ENCODE assay signal across 17 cellular contexts in the genomic region with DNA sequence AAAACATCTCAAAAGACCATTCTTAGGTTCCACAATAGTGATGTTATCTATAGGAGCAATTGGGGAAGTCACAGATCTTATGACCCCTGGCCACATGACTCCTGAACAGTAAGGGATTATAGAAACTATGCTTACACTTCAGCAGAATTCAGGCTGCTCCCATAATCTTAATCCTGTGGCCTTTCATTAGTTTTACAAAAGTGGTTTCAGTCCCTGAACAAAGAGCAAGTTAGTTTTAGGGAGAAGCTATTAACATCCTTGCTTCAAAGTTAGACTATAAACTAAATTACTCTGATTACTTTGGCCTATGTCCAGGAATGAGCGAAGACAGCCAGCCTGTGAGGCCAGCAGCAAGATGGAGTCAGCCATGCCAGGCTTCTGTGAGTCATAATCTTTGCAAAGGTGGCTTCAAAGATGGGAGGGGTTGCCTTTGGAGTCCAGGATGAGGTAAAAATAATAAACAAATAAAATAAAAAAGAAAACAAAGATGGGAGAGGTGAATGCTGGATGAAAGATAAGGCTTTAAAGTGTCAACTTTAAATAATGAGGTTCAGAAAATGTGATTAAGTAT.
DNase-seq lines count a peak whose midpoint lies in the region; ATAC-seq and TF ChIP-seq lines count a peak whose summit lies in the region.
"Had no signal": no experiment of that assay in that cellular context is flagged by ENCODE, and none has a peak within 500 bp of the region (broad histone marks: within the 10 kb centered on the region; RNA-seq: fewer than 3 reads in every experiment).

No MANE protein-coding gene starts in this region.

- H3K9me3 ChIP-seq in fibroblast of lung (ENCODE audit: control insufficient read depth, insufficient read depth, low read depth, low read length) = no peaks in the 10 kb centered on the region

- H4K20me1 ChIP-seq in fibroblast of lung (ENCODE audit: control insufficient read depth, extremely low read depth, insufficient read depth, low read length) = no peaks in the 10 kb centered on the region
- H4K20me1 ChIP-seq: BLaER1 had no signal

- no peak overlapping the region for H3K4me2 ChIP-seq in fibroblast of lung (ENCODE audit: extremely low read depth, insufficient read depth, low read length)
- H3K4me2 ChIP-seq: BLaER1 had no signal

- ATAC-seq in HG02623 (IDR thresholded peaks at IDR 0.05; ENCODE audit: unreplicated experiment) = no peak
- no peak for ATAC-seq in HG03457 (IDR thresholded peaks at IDR 0.05; ENCODE audit: unreplicated experiment)
- ATAC-seq: GM12878 had no signal

- no peak for TF ChIP-seq CTCF in fibroblast of lung (conservative IDR thresholded peaks at IDR 0.05 in 1 of 2, IDR thresholded peaks at IDR 0.05 in 1 of 2; ENCODE audit: low read depth in 1 of 2, low read length in 2 of 2)

- no peaks in the 10 kb centered on the region for H3K36me3 ChIP-seq in fibroblast of lung (ENCODE audit: control insufficient read depth, insufficient read depth, low read length)
- H3K36me3 ChIP-seq: HAP-1, Peyer's patch had no signal

- H3K9ac ChIP-seq in fibroblast of lung (ENCODE audit: insufficient read depth, low read length) = no peak overlapping the region
- H3K9ac ChIP-seq: BLaER1 had no signal

- no peak overlapping the region for H3K27ac ChIP-seq in fibroblast of lung (ENCODE audit: insufficient read depth, low read length)
- H3K27ac ChIP-seq: BLaER1, Peyer's patch had no signal

- H3K4me3 ChIP-seq in fibroblast of lung (replicated peaks in 1 of 4; ENCODE audit: control extremely low read depth in 1 of 4, insufficient read depth in 1 of 4, low read depth in 3 of 4, low read length in 4 of 4) = no peak overlapping the region
- H3K4me3 ChIP-seq: BLaER1, GM12878, HAP-1, Peyer's patch had no signal

- no peaks in the 10 kb centered on the region for H3K27me3 ChIP-seq in fibroblast of lung (ENCODE audit: control insufficient read depth, insufficient read depth, low read length)
- H3K27me3 ChIP-seq: BLaER1, Peyer's patch had no signal

- H2AFZ ChIP-seq in fibroblast of lung (ENCODE audit: low read length) = no peak overlapping the region

- peak; percentile 38 for DNase-seq in H4 (ENCODE audit: low spot score)
- peak; percentile 80 for DNase-seq in NCI-H69 (lab: John Stamatoyannopoulos, UW)
- DNase-seq in fibroblast of lung (ENCODE audit: low read depth in 2 of 2) = peak; percentile 51 to 53
- peak; percentile 54 for DNase-seq in renal cortical epithelial cell (ENCODE audit: low read depth)
- no peak for DNase-seq in NCI-H526 (lab: John Stamatoyannopoulos, UW)
- DNase-seq: CD8-positive, alpha-beta memory T cell; NCI-H1436 treated with DMSO at 0.1 percent for 48 hours; NCI-H2081; NCI-H2227 treated with DMSO at 0.1 percent for 48 hours; NCI-H526 treated with DMSO at 0.1 percent for 48 hours; Peyer's patch; Right ventricle myocardium superior had no signal

- H3K79me2 ChIP-seq in fibroblast of lung (ENCODE audit: control insufficient read depth, insufficient read depth, low read length) = no peaks in the 10 kb centered on the region

- peaks cover 2% of the 10 kb centered on the region for H3K4me1 ChIP-seq in fibroblast of lung (ENCODE audit: control insufficient read depth, extremely low read depth, insufficient read depth, low read length)
- H3K4me1 ChIP-seq: Peyer's patch had no signal

Comparison
In these comparisons a context has a peak if more than half of its experiments do, and no peak if none do; other contexts are left out.
1. DNase-seq: peak in H4 (single experiment), NCI-H69 (single experiment), fibroblast of lung (2 of 2) and renal cortical epithelial cell (single experiment); none in NCI-H526 (0 of 2).